In the genomic region with DNA sequence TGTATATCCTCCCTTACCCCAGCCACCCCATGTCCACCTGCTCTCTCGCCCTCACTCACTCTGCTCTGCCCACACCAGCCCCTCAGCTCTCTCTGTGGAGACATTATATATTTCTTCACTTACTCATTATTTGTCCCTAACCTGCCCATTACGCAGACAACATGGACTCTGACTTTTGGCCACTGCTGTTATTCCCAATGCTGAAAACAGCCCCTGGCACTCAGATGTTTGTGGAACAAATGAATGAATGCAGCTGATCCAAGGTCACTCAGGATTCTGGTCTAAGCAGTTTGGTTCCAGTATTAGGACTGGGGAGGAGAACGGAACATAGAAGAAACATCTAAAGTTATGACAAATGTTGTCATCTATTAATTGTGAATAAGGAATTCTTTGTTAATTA, we compare ENCODE assay signal across 1 cellular context.
TF ChIP-seq lines count a peak whose summit lies in the region.

No MANE protein-coding gene starts in this region.

TF ChIP-seq in HepG2, 621 proteins besides CTCF, POLR2A, EP300 and RAD21 (continued from another document and continues in another):
- TF ChIP-seq, protein P1, sequence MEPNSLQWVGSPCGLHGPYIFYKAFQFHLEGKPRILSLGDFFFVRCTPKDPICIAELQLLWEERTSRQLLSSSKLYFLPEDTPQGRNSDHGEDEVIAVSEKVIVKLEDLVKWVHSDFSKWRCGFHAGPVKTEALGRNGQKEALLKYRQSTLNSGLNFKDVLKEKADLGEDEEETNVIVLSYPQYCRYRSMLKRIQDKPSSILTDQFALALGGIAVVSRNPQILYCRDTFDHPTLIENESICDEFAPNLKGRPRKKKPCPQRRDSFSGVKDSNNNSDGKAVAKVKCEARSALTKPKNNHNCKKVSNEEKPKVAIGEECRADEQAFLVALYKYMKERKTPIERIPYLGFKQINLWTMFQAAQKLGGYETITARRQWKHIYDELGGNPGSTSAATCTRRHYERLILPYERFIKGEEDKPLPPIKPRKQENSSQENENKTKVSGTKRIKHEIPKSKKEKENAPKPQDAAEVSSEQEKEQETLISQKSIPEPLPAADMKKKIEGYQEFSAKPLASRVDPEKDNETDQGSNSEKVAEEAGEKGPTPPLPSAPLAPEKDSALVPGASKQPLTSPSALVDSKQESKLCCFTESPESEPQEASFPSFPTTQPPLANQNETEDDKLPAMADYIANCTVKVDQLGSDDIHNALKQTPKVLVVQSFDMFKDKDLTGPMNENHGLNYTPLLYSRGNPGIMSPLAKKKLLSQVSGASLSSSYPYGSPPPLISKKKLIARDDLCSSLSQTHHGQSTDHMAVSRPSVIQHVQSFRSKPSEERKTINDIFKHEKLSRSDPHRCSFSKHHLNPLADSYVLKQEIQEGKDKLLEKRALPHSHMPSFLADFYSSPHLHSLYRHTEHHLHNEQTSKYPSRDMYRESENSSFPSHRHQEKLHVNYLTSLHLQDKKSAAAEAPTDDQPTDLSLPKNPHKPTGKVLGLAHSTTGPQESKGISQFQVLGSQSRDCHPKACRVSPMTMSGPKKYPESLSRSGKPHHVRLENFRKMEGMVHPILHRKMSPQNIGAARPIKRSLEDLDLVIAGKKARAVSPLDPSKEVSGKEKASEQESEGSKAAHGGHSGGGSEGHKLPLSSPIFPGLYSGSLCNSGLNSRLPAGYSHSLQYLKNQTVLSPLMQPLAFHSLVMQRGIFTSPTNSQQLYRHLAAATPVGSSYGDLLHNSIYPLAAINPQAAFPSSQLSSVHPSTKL (CRISPR knock-in tag; IDR thresholded peaks at IDR 0.05), result peak; percentile 73
- TF ChIP-seq ZBTB43 (CRISPR knock-in tag; conservative IDR thresholded peaks at IDR 0.05), result 0 out of 2 replicates have a peak, but pooled peaks have one; percentile 16
- TF ChIP-seq ERF (CRISPR knock-in tag; IDR thresholded peaks at IDR 0.05), result 0 out of 2 replicates have a peak, but pooled peaks have one; percentile 29
- TF ChIP-seq, protein P2, sequence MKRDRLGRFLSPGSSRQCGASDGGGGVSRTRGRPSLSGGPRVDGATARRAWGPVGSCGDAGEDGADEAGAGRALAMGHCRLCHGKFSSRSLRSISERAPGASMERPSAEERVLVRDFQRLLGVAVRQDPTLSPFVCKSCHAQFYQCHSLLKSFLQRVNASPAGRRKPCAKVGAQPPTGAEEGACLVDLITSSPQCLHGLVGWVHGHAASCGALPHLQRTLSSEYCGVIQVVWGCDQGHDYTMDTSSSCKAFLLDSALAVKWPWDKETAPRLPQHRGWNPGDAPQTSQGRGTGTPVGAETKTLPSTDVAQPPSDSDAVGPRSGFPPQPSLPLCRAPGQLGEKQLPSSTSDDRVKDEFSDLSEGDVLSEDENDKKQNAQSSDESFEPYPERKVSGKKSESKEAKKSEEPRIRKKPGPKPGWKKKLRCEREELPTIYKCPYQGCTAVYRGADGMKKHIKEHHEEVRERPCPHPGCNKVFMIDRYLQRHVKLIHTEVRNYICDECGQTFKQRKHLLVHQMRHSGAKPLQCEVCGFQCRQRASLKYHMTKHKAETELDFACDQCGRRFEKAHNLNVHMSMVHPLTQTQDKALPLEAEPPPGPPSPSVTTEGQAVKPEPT (CRISPR knock-in tag; IDR thresholded peaks at IDR 0.05; ENCODE audit: low read depth), result no peak
- TF ChIP-seq TARDBP (CRISPR knock-in tag; IDR thresholded peaks at IDR 0.05), result peak; percentile 45; the same call in 1 of the 2 replicates
- 0 out of 2 replicates have a peak, but pooled peaks have one; percentile 22 for TF ChIP-seq BCL6 (CRISPR knock-in tag; IDR thresholded peaks at IDR 0.05)
- TF ChIP-seq PRDM15 (CRISPR knock-in tag; IDR thresholded peaks at IDR 0.05), result no peak
- TF ChIP-seq CREM (IDR thresholded peaks at IDR 0.05), result no peak; the same call in 1 of the 2 replicates
- no peak for TF ChIP-seq CREM (CRISPR knock-in tag; IDR thresholded peaks at IDR 0.05)
- TF ChIP-seq ZFX (CRISPR knock-in tag; IDR thresholded peaks at IDR 0.05; ENCODE audit: low read depth), result 0 out of 2 replicates have a peak, but pooled peaks have one; percentile 30
- peak; percentile 22; the same call in 1 of the 2 replicates for TF ChIP-seq HDAC1 (CRISPR knock-in tag; IDR thresholded peaks at IDR 0.05)
- TF ChIP-seq ZNF33A (CRISPR knock-in tag; IDR thresholded peaks at IDR 0.05; ENCODE audit: borderline replicate concordance), result 0 out of 2 replicates have a peak, but pooled peaks have one; percentile 36
- 0 out of 2 replicates have a peak, but pooled peaks have one; percentile 27 for TF ChIP-seq GFI1 (CRISPR knock-in tag; IDR thresholded peaks at IDR 0.05; ENCODE audit: borderline replicate concordance)
- 0 out of 2 replicates have a peak, but pooled peaks have one; percentile 11 for TF ChIP-seq RARA (CRISPR knock-in tag; IDR thresholded peaks at IDR 0.05)
- TF ChIP-seq DPF2 (CRISPR knock-in tag; IDR thresholded peaks at IDR 0.05; ENCODE audit: borderline replicate concordance, low read depth), result peak; percentile 36; the same call in 1 of the 2 replicates
- TF ChIP-seq FOXO4 (CRISPR knock-in tag; conservative IDR thresholded peaks at IDR 0.05), result no peak
- peak; percentile 74; the same call in 1 of the 2 replicates for TF ChIP-seq FOXO1 (CRISPR knock-in tag; IDR thresholded peaks at IDR 0.05)
- TF ChIP-seq RXRB (CRISPR knock-in tag; IDR thresholded peaks at IDR 0.05; ENCODE audit: borderline replicate concordance), result peak; percentile 53; the same call in 1 of the 2 replicates
- TF ChIP-seq, protein P3, sequence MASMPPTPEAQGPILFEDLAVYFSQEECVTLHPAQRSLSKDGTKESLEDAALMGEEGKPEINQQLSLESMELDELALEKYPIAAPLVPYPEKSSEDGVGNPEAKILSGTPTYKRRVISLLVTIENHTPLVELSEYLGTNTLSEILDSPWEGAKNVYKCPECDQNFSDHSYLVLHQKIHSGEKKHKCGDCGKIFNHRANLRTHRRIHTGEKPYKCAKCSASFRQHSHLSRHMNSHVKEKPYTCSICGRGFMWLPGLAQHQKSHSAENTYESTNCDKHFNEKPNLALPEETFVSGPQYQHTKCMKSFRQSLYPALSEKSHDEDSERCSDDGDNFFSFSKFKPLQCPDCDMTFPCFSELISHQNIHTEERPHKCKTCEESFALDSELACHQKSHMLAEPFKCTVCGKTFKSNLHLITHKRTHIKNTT (CRISPR knock-in tag; IDR thresholded peaks at IDR 0.05), result no peak
- TF ChIP-seq FOXA3 (CRISPR knock-in tag; IDR thresholded peaks at IDR 0.05), result peak; percentile 58
- TF ChIP-seq, protein P4, sequence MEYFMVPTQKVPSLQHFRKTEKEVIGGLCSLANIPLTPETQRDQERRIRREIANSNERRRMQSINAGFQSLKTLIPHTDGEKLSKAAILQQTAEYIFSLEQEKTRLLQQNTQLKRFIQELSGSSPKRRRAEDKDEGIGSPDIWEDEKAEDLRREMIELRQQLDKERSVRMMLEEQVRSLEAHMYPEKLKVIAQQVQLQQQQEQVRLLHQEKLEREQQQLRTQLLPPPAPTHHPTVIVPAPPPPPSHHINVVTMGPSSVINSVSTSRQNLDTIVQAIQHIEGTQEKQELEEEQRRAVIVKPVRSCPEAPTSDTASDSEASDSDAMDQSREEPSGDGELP (IDR thresholded peaks at IDR 0.05; ENCODE audit: borderline replicate concordance, low read depth), result peak; percentile 74; the same call in 1 of the 2 replicates
- no peak for TF ChIP-seq FOXP1 (IDR thresholded peaks at IDR 0.05)
- peak; percentile 56; the same call in 1 of the 2 replicates for TF ChIP-seq FOXP1 (CRISPR knock-in tag; IDR thresholded peaks at IDR 0.05)
- no peak for TF ChIP-seq ZNF382 (CRISPR knock-in tag; IDR thresholded peaks at IDR 0.05; ENCODE audit: borderline replicate concordance)
- TF ChIP-seq ZNF136 (CRISPR knock-in tag; IDR thresholded peaks at IDR 0.05; ENCODE audit: low read depth), result no peak
- TF ChIP-seq HOXA3 (CRISPR knock-in tag; IDR thresholded peaks at IDR 0.05), result peak; percentile 30; the same call in 1 of the 2 replicates
- TF ChIP-seq, protein P5, sequence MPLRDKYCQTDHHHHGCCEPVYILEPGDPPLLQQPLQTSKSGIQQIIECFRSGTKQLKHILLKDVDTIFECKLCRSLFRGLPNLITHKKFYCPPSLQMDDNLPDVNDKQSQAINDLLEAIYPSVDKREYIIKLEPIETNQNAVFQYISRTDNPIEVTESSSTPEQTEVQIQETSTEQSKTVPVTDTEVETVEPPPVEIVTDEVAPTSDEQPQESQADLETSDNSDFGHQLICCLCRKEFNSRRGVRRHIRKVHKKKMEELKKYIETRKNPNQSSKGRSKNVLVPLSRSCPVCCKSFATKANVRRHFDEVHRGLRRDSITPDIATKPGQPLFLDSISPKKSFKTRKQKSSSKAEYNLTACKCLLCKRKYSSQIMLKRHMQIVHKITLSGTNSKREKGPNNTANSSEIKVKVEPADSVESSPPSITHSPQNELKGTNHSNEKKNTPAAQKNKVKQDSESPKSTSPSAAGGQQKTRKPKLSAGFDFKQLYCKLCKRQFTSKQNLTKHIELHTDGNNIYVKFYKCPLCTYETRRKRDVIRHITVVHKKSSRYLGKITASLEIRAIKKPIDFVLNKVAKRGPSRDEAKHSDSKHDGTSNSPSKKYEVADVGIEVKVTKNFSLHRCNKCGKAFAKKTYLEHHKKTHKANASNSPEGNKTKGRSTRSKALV (CRISPR knock-in tag; IDR thresholded peaks at IDR 0.05), result 0 out of 2 replicates have a peak, but pooled peaks have one; percentile 49
- peak; percentile 57; the same call in 1 of the 2 replicates for TF ChIP-seq ZNF205 (CRISPR knock-in tag; IDR thresholded peaks at IDR 0.05)
- TF ChIP-seq ZNF121 (CRISPR knock-in tag; IDR thresholded peaks at IDR 0.05), result peak; percentile 60; the same call in 1 of the 2 replicates
- no peak for TF ChIP-seq GZF1 (CRISPR knock-in tag; IDR thresholded peaks at IDR 0.05)
- peak; percentile 66 for TF ChIP-seq SALL1 (CRISPR knock-in tag; IDR thresholded peaks at IDR 0.05)
- TF ChIP-seq ZNF24 (IDR thresholded peaks at IDR 0.05), result peak; percentile 95
- 0 out of 2 replicates have a peak, but pooled peaks have one; percentile 29 for TF ChIP-seq ZSCAN29 (CRISPR knock-in tag; conservative IDR thresholded peaks at IDR 0.05)
- no peak for TF ChIP-seq SOX6 (IDR thresholded peaks at IDR 0.05)
- peak; percentile 31; the same call in 1 of the 2 replicates for TF ChIP-seq SOX6 (CRISPR knock-in tag; IDR thresholded peaks at IDR 0.05)
- no peak for TF ChIP-seq THAP7 (CRISPR knock-in tag; IDR thresholded peaks at IDR 0.05)
